8 cellular contexts compared by ENCODE assay signal in genomic region chr20:23637282-23638221, GRCh38. TPM values are rescaled to one million over a fixed set of nuclear protein-coding genes. Genes with fewer than 3 reads are reported as not detected.
A peak's percentile ranks its signal among the peaks of the same experiment; 100 is the strongest.
DNase-seq lines count a peak whose midpoint lies in the region; ATAC-seq, FAIRE-seq and TF ChIP-seq lines count a peak whose summit lies in the region.

TSS of gene CST3 (minus strand) at chr20:23637955. CDS start at chr20:23637862, 93 bp downstream.

- H3K4me3 ChIP-seq in left ventricle myocardium inferior (peak within 1 kb of the TSS; percentile 84), pancreas (peak within 1 kb of the TSS; percentile 82 to 95 (median 90))

- no peaks in the 10 kb centered on the region for H3K27me3 ChIP-seq in left ventricle myocardium inferior (ENCODE audit: low read depth)
- no peaks in the 10 kb centered on the region for H3K27me3 ChIP-seq in pancreas

- no peaks in the 10 kb centered on the region for H3K9me3 ChIP-seq in left ventricle myocardium inferior (replicated peaks)
- H3K9me3 ChIP-seq in pancreas, result no peaks in the 10 kb centered on the region

- TF ChIP-seq CTCF in left ventricle myocardium inferior (IDR thresholded peaks at IDR 0.05; ENCODE audit: borderline replicate concordance) (peak; percentile 14), pancreas (IDR thresholded peaks at IDR 0.05) (no peak)

- DNase-seq in COLO668 (lab: John Stamatoyannopoulos, UW; ENCODE audit: unreplicated experiment), result peak; percentile 34
- peak; percentile 33 for DNase-seq in GM19240 (ENCODE audit: insufficient read length, low spot score)
- peak; percentile 25 for DNase-seq in NCI-H524 treated with DMSO at 0.1 percent for 48 hours (lab: John Stamatoyannopoulos, UW)
- peak in 49 of 58 donors; percentile 30 to 88 (median 69) for DNase-seq in anterior cingulate cortex (lab: John Stamatoyannopoulos, UW)
- DNase-seq in left ventricle myocardium inferior, result peak; percentile 95
- DNase-seq in pancreas, result peak; percentile 81 to 94 (median 90)
- DNase-seq in putamen (ENCODE audit: low spot score), result no peak

- 0% methylated on average over 66 to 92 of the region's 92 CpGs for WGBS in pancreas, 2 donors

- peaks cover 25% of the 10 kb centered on the region for H3K36me3 ChIP-seq in left ventricle myocardium inferior
- H3K36me3 ChIP-seq in pancreas, result peaks cover 0 to 13% (median 3%) of the 10 kb centered on the region in 3 donors

- intact Hi-C loops in left ventricle myocardium inferior (cut with micrococcal nuclease), result no loop called here
- intact Hi-C loops in pancreas (cut with DNase I), result no loop called here

- H3K4me1 ChIP-seq in left ventricle myocardium inferior (peaks cover 62% of the 10 kb centered on the region), pancreas (peaks cover 0 to 8% (median 6%) of the 10 kb centered on the region in 3 donors)

- peak; percentile 44 for ATAC-seq in HG03439 (IDR thresholded peaks at IDR 0.05; ENCODE audit: unreplicated experiment)
- ATAC-seq in pancreas, result peak; percentile 93 to 94 (median 93)

- FAIRE-seq in pancreas (lab: Jason Lieb, UNC), result no peak

- H3K27ac ChIP-seq in left ventricle myocardium inferior (replicated peaks), result peak within 1 kb of the TSS; percentile 98
- H3K27ac ChIP-seq in pancreas, result peak within 1 kb of the TSS; percentile 64 to 76 (median 72)

RNA-seq across cellular contexts. Expression of gene CST3, which starts in this region (rescaled TPM):
- total RNA-seq in left ventricle myocardium inferior (576 TPM), pancreas (100 to 1,000 TPM; 232 to 445 (median 264) TPM)
- polyA plus RNA-seq in pancreas, result 100 to 1,000 TPM; 201 to 319 TPM
